Comparison of ENCODE assay signal across 12 cellular contexts in genomic region chr11:73227571-73228211, GRCh38. TPM values are rescaled to one million over a fixed set of nuclear protein-coding genes. Genes with fewer than 3 reads are reported as not detected.
DNase-seq lines count a peak whose midpoint lies in the region; ATAC-seq and TF ChIP-seq lines count a peak whose summit lies in the region.
"Had no signal": no experiment of that assay in that cellular context is flagged by ENCODE, and none has a peak within 500 bp of the region (broad histone marks: within the 10 kb centered on the region; RNA-seq: fewer than 3 reads in every experiment).

No MANE protein-coding gene starts in this region.

- H3K36me3 ChIP-seq in body of pancreas (replicated peaks in 1 of 2; ENCODE audit: insufficient read depth in 1 of 2, low read depth in 2 of 2) (no peaks in the 10 kb centered on the region), right lobe of liver (no peaks in the 10 kb centered on the region), aorta (ENCODE audit: control insufficient read depth in 1 of 2, insufficient read depth in 2 of 2, low read length in 1 of 2) (no peaks in the 10 kb centered on the region)

- no peak for ATAC-seq in activated CD4-positive, CD25-positive, alpha-beta regulatory T cell treated with anti-CD3 and anti-CD28 coated beads, Interleukin-2, amount 50 U/mL, for 24 hours
- ATAC-seq in body of pancreas, result peak; percentile 94
- ATAC-seq in right lobe of liver, result peak; percentile 69 to 82 (median 72)
- no peak for ATAC-seq in aorta (ENCODE audit: low FRiP score)

- H3K4me1 ChIP-seq in body of pancreas, result peaks cover 13% of the 10 kb centered on the region
- H3K4me1 ChIP-seq in right lobe of liver, result peaks cover 0 to 5% (median 0%) of the 10 kb centered on the region in 4 donors
- H3K4me1 ChIP-seq in aorta (ENCODE audit: control insufficient read depth in 1 of 2, insufficient read depth in 2 of 2, low read length in 2 of 2), result no peaks in the 10 kb centered on the region

- 33 to 34% methylated on average over 3 to 12 of the region's 12 CpGs for WGBS in body of pancreas, 2 donors
- WGBS in right lobe of liver (ENCODE audit: insufficient coverage, low coverage, low lambda C conversion rate, missing lambda C conversion rate), result 29% methylated on average over 1 of the region's 12 CpGs
- 79 to 83% methylated on average over 12 of the region's 12 CpGs for whole genome bisulfite sequencing in aorta, 2 donors

- DNase-seq in activated CD4-positive, CD25-positive, alpha-beta regulatory T cell treated with anti-CD3 and anti-CD28 coated beads, Interleukin-2, amount 50 U/mL, for 72 hours, result peak; percentile 11
- peak; percentile 75 to 84 (median 80) for DNase-seq in body of pancreas
- DNase-seq in right lobe of liver, result peak in 1 of 3 donors; percentile 50
- peak; percentile 4 to 55 for DNase-seq in aorta
- no peak for DNase-seq in DMS 273 (lab: John Stamatoyannopoulos, UW; ENCODE audit: unreplicated experiment)
- no peak for DNase-seq in SW480 (ENCODE audit: low spot score)
- no peak for DNase-seq in OCI-M2 (lab: John Stamatoyannopoulos, UW; ENCODE audit: unreplicated experiment)
- DNase-seq: caudate nucleus; NCI-H524; stimulated activated CD4-positive, alpha-beta T cell treated with anti-CD3 and anti-CD28 coated beads, Interleukin-2, amount 100 ng/mL, for 48 hours had no signal

- intact Hi-C loops in body of pancreas (cut with DNase I), result no loop called here
- intact Hi-C loops in right lobe of liver (cut with DNase I), result no loop called here
- intact Hi-C loops in aorta (cut with DNase I), result no loop called here

- TF ChIP-seq POLR2A in body of pancreas (IDR thresholded peaks at IDR 0.05) (no peak), right lobe of liver (IDR thresholded peaks at IDR 0.05) (no peak)

- peak overlapping the region in 2 of 4 donors; percentile 25 to 30 for H3K27ac ChIP-seq in body of pancreas
- no peak overlapping the region for H3K27ac ChIP-seq in right lobe of liver
- H3K27ac ChIP-seq in aorta (ENCODE audit: low read depth in 1 of 2, low read length in 2 of 2), result no peak overlapping the region

- H3K4me3 ChIP-seq in body of pancreas (no peak overlapping the region), right lobe of liver (no peak overlapping the region), aorta (ENCODE audit: low read length in 2 of 2) (no peak overlapping the region)

- H3K27me3 ChIP-seq in body of pancreas, result no peaks in the 10 kb centered on the region
- no peaks in the 10 kb centered on the region for H3K27me3 ChIP-seq in right lobe of liver
- H3K27me3 ChIP-seq in aorta (ENCODE audit: control insufficient read depth in 1 of 2, insufficient read depth in 2 of 2, low read length in 1 of 2), result no peaks in the 10 kb centered on the region

- no peaks in the 10 kb centered on the region for H3K9me3 ChIP-seq in body of pancreas
- H3K9me3 ChIP-seq in right lobe of liver, result no peaks in the 10 kb centered on the region
- H3K9me3 ChIP-seq in aorta (ENCODE audit: control insufficient read depth, low read length), result no peaks in the 10 kb centered on the region

- TF ChIP-seq CTCF in body of pancreas (IDR thresholded peaks at IDR 0.05) (peak; percentile 16 to 65 (median 53)), right lobe of liver (IDR thresholded peaks at IDR 0.05) (peak in 1 of 4 donors; percentile 4)

RNA-seq across cellular contexts. Expression of gene P2RY2, which starts 9.6 kb away (rescaled TPM):
- total RNA-seq in body of pancreas (1 to 10 TPM; 2.0 to 2.1 TPM), right lobe of liver (1 to 10 TPM; 2.6 to 5.1 (median 3.5) TPM), aorta (1 to 10 TPM; 2.9 to 3.9 TPM)
- under 1 TPM; 0.50 to 0.54 TPM for polyA plus RNA-seq in aorta
- total RNA-seq: temporal lobe had no signal

RNA-seq across cellular contexts. Expression of gene P2RY6, which starts 44.4 kb away (rescaled TPM):
- total RNA-seq in body of pancreas (not detected), right lobe of liver (1 to 10 TPM in 1 of 6 experiments, under 1 TPM in 5; 0.24 to 1.8 (median 0.62) TPM), aorta (10 to 100 TPM in 1 of 2 donors, 1 to 10 TPM in 1; 6.1 to 12.0 TPM)
- polyA plus RNA-seq in aorta, result 1 to 10 TPM; 2.5 to 4.4 TPM

Comparison
In these comparisons a context has a peak if more than half of its experiments do, and no peak if none do; other contexts are left out.
1. DNase-seq: peak in activated CD4-positive, CD25-positive, alpha-beta regulatory T cell treated with anti-CD3 and anti-CD28 coated beads, Interleukin-2, amount 50 U/mL, for 72 hours (single experiment), body of pancreas (4 of 4) and aorta (2 of 2); none in DMS 273 (single experiment), SW480 (single experiment) and OCI-M2 (single experiment).
2. ATAC-seq: peak in body of pancreas (single experiment) and right lobe of liver (4 of 4); none in activated CD4-positive, CD25-positive, alpha-beta regulatory T cell treated with anti-CD3 and anti-CD28 coated beads, Interleukin-2, amount 50 U/mL, for 24 hours (0 of 2) and aorta (single experiment).